Comparison of ENCODE assay signal across 9 cellular contexts in the genomic region with DNA sequence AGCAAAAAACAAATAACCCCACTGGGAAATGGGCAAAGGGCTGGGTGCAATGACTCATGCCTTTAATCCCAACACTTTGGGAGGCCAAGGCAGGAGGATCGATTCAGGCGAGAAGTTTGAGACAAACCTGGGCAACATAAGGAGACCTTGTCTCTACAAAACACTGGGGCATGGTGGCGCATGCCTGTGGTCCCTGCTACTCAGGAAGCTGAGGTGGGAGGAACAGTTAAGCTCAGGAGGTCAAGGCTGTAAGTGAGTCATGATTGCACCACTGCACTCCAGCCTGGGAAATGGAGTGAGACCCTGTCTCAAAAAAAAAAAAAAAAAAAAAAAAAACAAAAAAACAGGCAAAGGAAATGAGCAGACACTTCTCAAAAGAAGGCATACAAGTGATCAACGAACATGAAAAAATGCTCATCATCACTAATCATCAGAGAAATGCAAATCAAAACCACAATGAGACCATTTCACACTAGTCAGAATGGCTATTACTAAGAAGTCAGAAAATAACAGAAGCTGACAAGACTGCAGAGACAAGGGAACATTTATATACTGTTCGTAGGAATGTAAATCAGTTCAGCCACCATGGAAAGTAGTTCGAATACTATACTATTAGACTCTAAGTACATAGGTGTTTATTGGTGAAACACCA. TPM values are rescaled to one million over a fixed set of nuclear protein-coding genes. Genes with fewer than 3 reads are reported as not detected.
DNase-seq lines count a peak whose midpoint lies in the region; ATAC-seq, FAIRE-seq and TF ChIP-seq lines count a peak whose summit lies in the region.
"Had no signal": no experiment of that assay in that cellular context is flagged by ENCODE, and none has a peak within 500 bp of the region (broad histone marks: within the 10 kb centered on the region; RNA-seq: fewer than 3 reads in every experiment).

No MANE protein-coding gene starts in this region.

- no peak for FAIRE-seq in astrocyte (lab: Jason Lieb, UNC)

- H3K9me3 ChIP-seq in astrocyte (ENCODE audit: insufficient read depth, low read depth, low read length) (no peaks in the 10 kb centered on the region), aorta (ENCODE audit: control insufficient read depth, low read length) (no peaks in the 10 kb centered on the region), spleen (no peaks in the 10 kb centered on the region)
- H3K9me3 ChIP-seq: BLaER1 had no signal

- no peak overlapping the region for H3K4me2 ChIP-seq in astrocyte (ENCODE audit: low read length)
- H3K4me2 ChIP-seq: BLaER1 had no signal

- H3K27me3 ChIP-seq in astrocyte (ENCODE audit: insufficient read depth, low read length) (no peaks in the 10 kb centered on the region), aorta (ENCODE audit: control insufficient read depth in 1 of 2, insufficient read depth in 2 of 2, low read length in 1 of 2) (no peaks in the 10 kb centered on the region), spleen (replicated peaks in 1 of 7) (no peaks in the 10 kb centered on the region)
- H3K27me3 ChIP-seq: BLaER1 had no signal

- ATAC-seq in GM21360 (IDR thresholded peaks at IDR 0.05; ENCODE audit: unreplicated experiment) (peak; percentile 82), HG03354 (IDR thresholded peaks at IDR 0.05; ENCODE audit: poor library complexity, severe bottlenecking, unreplicated experiment) (peak; percentile 79), aorta (ENCODE audit: low FRiP score) (no peak)

- peak overlapping the region; percentile 85 for H3K27ac Mint-ChIP-seq in astrocyte (ENCODE audit: unreplicated experiment)

- H3K79me2 ChIP-seq in astrocyte (ENCODE audit: insufficient read depth, low read length) = no peaks in the 10 kb centered on the region

- H3K4me1 ChIP-seq in astrocyte (ENCODE audit: insufficient read depth, low read length) (no peaks in the 10 kb centered on the region), aorta (ENCODE audit: control insufficient read depth in 1 of 2, insufficient read depth in 2 of 2, low read length in 2 of 2) (no peaks in the 10 kb centered on the region), spleen (no peaks in the 10 kb centered on the region)
- H3K4me1 ChIP-seq: BLaER1 had no signal

- H3K36me3 Mint-ChIP-seq in astrocyte (ENCODE audit: low read depth, unreplicated experiment) = no peaks in the 10 kb centered on the region

- no peak overlapping the region for H2AFZ ChIP-seq in astrocyte (ENCODE audit: low read depth, low read length)

- peaks cover 19% of the 10 kb centered on the region for H3K4me1 Mint-ChIP-seq in astrocyte (ENCODE audit: low read depth, unreplicated experiment)

- no peaks in the 10 kb centered on the region for H3K36me3 ChIP-seq in astrocyte (ENCODE audit: insufficient read depth, low read length)
- H3K36me3 ChIP-seq in aorta (ENCODE audit: control insufficient read depth in 1 of 2, insufficient read depth in 2 of 2, low read length in 1 of 2) = no peaks in the 10 kb centered on the region
- H3K36me3 ChIP-seq in spleen = no peaks in the 10 kb centered on the region
- H3K36me3 ChIP-seq: BLaER1 had no signal

- peaks cover 2% of the 10 kb centered on the region for H3K27me3 Mint-ChIP-seq in astrocyte (ENCODE audit: low read depth, unreplicated experiment)

- H3K4me3 Mint-ChIP-seq in astrocyte (ENCODE audit: unreplicated experiment) = no peak overlapping the region

- H4K20me1 ChIP-seq in astrocyte (ENCODE audit: insufficient read depth, low read length) = no peaks in the 10 kb centered on the region
- H4K20me1 ChIP-seq: BLaER1 had no signal

- H3K4me3 ChIP-seq in astrocyte (ENCODE audit: insufficient read depth, low read depth, low read length) = no peak overlapping the region
- no peak overlapping the region for H3K4me3 ChIP-seq in aorta (ENCODE audit: low read length in 2 of 2)
- H3K4me3 ChIP-seq in spleen = no peak overlapping the region
- H3K4me3 ChIP-seq: BLaER1 had no signal

- no peaks in the 10 kb centered on the region for H3K9me3 Mint-ChIP-seq in astrocyte (ENCODE audit: unreplicated experiment)

- H3K27ac ChIP-seq in astrocyte (ENCODE audit: low read depth, low read length) = no peak overlapping the region
- H3K27ac ChIP-seq in aorta (ENCODE audit: low read depth in 1 of 2, low read length in 2 of 2) = no peak overlapping the region
- H3K27ac ChIP-seq in spleen = no peak overlapping the region
- H3K27ac ChIP-seq: BLaER1 had no signal

- intact Hi-C loops in aorta (cut with DNase I) = no loop called here
- intact Hi-C loops in spleen (cut with DNase I; ENCODE audit: low total_unique reads) = no loop called here

- WGBS in aorta, 2 donors = 88 to 90% methylated on average over 6 of the region's 6 CpGs
- 61 to 78% (median 64%) methylated on average over 6 of the region's 6 CpGs for WGBS in spleen, 5 donors

- no peak for TF ChIP-seq POLR2A in spleen (IDR thresholded peaks at IDR 0.05)

- TF ChIP-seq CTCF in astrocyte (IDR thresholded peaks at IDR 0.05; ENCODE audit: insufficient read depth, low read depth, low read length) (no peak), spleen (IDR thresholded peaks at IDR 0.05 in 8 of 11, conservative IDR thresholded peaks at IDR 0.05 in 3 of 11) (no peak)

- no peak overlapping the region for H3K9ac ChIP-seq in astrocyte (ENCODE audit: low read length)
- H3K9ac ChIP-seq: BLaER1 had no signal

- DNase-seq in EH (ENCODE audit: low read depth) = peak; percentile 67
- peak; percentile 79 for DNase-seq in astrocyte (ENCODE audit: low read depth)
- no peak for DNase-seq in aorta
- no peak for DNase-seq in activated T-cell treated with anti-CD3 and anti-CD28 coated beads, Interleukin-2, amount 50 U/mL, for 48 hours
- DNase-seq in GDM1 (lab: John Stamatoyannopoulos, UW) = no peak
- DNase-seq in spleen = no peak

RNA-seq across cellular contexts. Expression of gene SMCO4, which starts 48.2 kb away (rescaled TPM):
- total RNA-seq in astrocyte = 29.3 and 36.6 TPM in 2 replicates
- total RNA-seq in aorta = 10 to 100 TPM; 24.9 to 26.4 TPM
- polyA plus RNA-seq in aorta = 10 to 100 TPM; 16.1 to 41.4 TPM
- 10 to 100 TPM; 48.1 to 74.1 (median 52.8) TPM for total RNA-seq in spleen
- polyA plus RNA-seq in spleen = 10 to 100 TPM; 21.8 to 71.5 (median 51.1) TPM

Comparison
In these comparisons a context has a peak if more than half of its experiments do, and no peak if none do; other contexts are left out.
1. DNase-seq: peak in EH (single experiment) and astrocyte (single experiment); none in aorta (0 of 2), activated T-cell treated with anti-CD3 and anti-CD28 coated beads, Interleukin-2, amount 50 U/mL, for 48 hours (0 of 2), GDM1 (single experiment) and spleen (single experiment).